Comparison of ENCODE assay signal across 1 cellular context in genomic region chr12:92987846-92988621, GRCh38.
TF ChIP-seq lines count a peak whose summit lies in the region.

No MANE protein-coding gene starts in this region.

TF ChIP-seq in IMR-90, 13 proteins besides CTCF, POLR2A, EP300 and RAD21 (continued from another document):
- TF ChIP-seq MAFK (IDR thresholded peaks at IDR 0.05; ENCODE audit: low read depth, low read length): no peak
- TF ChIP-seq CEBPB (IDR thresholded peaks at IDR 0.05; ENCODE audit: low read depth, low read length): no peak
- TF ChIP-seq MAZ (IDR thresholded peaks at IDR 0.05; ENCODE audit: borderline replicate concordance, low read depth, low read length): no peak
- TF ChIP-seq SMC3 (IDR thresholded peaks at IDR 0.05; ENCODE audit: low read depth, low read length): no peak
- no peak for TF ChIP-seq MXI1 (IDR thresholded peaks at IDR 0.05; ENCODE audit: borderline replicate concordance, low read depth, low read length)
- no peak for TF ChIP-seq CHD1 (IDR thresholded peaks at IDR 0.05; ENCODE audit: low read depth, low read length)
